Comparison of ENCODE assay signal across 1 cellular context in the genomic region with DNA sequence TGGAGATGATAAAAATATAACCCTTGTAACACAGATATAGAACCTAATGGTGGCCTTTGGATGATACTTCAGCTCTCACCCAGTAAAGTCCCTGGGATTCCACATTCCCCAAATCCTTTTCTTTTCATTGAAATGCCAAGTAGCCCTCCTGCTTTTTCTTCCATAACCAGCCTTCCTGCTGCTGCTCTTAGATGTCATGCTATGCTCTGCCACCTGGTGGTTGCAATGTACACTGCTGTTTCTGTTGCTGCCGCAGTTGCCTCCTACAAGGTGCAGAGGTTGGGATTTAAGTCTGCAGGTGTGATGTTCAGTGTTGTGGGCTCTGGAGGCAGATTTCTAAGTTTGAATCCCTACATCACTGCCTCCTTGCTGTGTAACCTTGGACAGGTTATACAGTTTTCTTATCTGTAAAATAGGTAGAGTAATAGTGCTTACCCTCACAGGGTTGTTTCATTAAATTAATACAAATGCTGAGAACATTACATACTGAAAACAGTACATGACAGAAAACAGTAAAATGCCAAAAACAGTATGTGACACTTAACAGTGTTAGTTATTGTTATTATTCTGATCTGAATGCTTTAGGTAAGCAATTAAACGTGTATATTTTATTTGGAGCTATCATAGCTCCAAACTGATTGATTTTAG.
TF ChIP-seq lines count a peak whose summit lies in the region.

No MANE protein-coding gene starts in this region.

TF ChIP-seq in GM23338, 12 proteins besides CTCF, POLR2A, EP300 and RAD21 (continued from another document):
- TF ChIP-seq, protein P1, sequence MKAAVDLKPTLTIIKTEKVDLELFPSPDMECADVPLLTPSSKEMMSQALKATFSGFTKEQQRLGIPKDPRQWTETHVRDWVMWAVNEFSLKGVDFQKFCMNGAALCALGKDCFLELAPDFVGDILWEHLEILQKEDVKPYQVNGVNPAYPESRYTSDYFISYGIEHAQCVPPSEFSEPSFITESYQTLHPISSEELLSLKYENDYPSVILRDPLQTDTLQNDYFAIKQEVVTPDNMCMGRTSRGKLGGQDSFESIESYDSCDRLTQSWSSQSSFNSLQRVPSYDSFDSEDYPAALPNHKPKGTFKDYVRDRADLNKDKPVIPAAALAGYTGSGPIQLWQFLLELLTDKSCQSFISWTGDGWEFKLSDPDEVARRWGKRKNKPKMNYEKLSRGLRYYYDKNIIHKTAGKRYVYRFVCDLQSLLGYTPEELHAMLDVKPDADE (IDR thresholded peaks at IDR 0.05) = no peak
- TF ChIP-seq, protein P2, sequence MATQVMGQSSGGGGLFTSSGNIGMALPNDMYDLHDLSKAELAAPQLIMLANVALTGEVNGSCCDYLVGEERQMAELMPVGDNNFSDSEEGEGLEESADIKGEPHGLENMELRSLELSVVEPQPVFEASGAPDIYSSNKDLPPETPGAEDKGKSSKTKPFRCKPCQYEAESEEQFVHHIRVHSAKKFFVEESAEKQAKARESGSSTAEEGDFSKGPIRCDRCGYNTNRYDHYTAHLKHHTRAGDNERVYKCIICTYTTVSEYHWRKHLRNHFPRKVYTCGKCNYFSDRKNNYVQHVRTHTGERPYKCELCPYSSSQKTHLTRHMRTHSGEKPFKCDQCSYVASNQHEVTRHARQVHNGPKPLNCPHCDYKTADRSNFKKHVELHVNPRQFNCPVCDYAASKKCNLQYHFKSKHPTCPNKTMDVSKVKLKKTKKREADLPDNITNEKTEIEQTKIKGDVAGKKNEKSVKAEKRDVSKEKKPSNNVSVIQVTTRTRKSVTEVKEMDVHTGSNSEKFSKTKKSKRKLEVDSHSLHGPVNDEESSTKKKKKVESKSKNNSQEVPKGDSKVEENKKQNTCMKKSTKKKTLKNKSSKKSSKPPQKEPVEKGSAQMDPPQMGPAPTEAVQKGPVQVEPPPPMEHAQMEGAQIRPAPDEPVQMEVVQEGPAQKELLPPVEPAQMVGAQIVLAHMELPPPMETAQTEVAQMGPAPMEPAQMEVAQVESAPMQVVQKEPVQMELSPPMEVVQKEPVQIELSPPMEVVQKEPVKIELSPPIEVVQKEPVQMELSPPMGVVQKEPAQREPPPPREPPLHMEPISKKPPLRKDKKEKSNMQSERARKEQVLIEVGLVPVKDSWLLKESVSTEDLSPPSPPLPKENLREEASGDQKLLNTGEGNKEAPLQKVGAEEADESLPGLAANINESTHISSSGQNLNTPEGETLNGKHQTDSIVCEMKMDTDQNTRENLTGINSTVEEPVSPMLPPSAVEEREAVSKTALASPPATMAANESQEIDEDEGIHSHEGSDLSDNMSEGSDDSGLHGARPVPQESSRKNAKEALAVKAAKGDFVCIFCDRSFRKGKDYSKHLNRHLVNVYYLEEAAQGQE (IDR thresholded peaks at IDR 0.05; ENCODE audit: unreplicated experiment) = no peak
